Comparison of ENCODE assay signal across 1 cellular context in genomic region chr2:24360050-24360962, GRCh38.
TF ChIP-seq lines count a peak whose summit lies in the region.

TSS of gene ITSN2 (minus strand) at chr2:24360536. CDS start at chr2:24328082, 32,454 bp downstream.

TF ChIP-seq in HEK293, 187 proteins besides CTCF, POLR2A, EP300 and RAD21 (continued from another document and continues in another):
- TF ChIP-seq ZNF362 (tag by site-specific recombination; IDR thresholded peaks at IDR 0.05) (no peak), ZBTB6 (tag by site-specific recombination; IDR thresholded peaks at IDR 0.05) (no peak), ZNF274 (IDR thresholded peaks at IDR 0.05; ENCODE audit: low read length) (no peak), ZNF274 (tag by site-specific recombination; IDR thresholded peaks at IDR 0.05; ENCODE audit: borderline replicate concordance) (no peak), ZNF423 (tag by site-specific recombination; IDR thresholded peaks at IDR 0.05) (no peak), KLF9 (tag by site-specific recombination; IDR thresholded peaks at IDR 0.05; ENCODE audit: low read depth) (peak; percentile 65), ZNF571 (tag by site-specific recombination; IDR thresholded peaks at IDR 0.05) (no peak), YY1 (tag by site-specific recombination; IDR thresholded peaks at IDR 0.05) (peak; percentile 80), PRDM1 (tag by site-specific recombination; IDR thresholded peaks at IDR 0.05) (no peak), SETDB1 (IDR thresholded peaks at IDR 0.05; ENCODE audit: insufficient read length, low read length) (no peak), ZNF10 (tag by site-specific recombination; IDR thresholded peaks at IDR 0.05) (no peak; the same call in 1 of the 2 replicates), ZBTB17 (tag by site-specific recombination; IDR thresholded peaks at IDR 0.05) (peak; percentile 60), PRDM2 (tag by site-specific recombination; IDR thresholded peaks at IDR 0.05; ENCODE audit: borderline replicate concordance) (no peak), KLF16 (tag by site-specific recombination; IDR thresholded peaks at IDR 0.05) (no peak; the same call in 1 of the 2 replicates), ZNF704 (tag by site-specific recombination; IDR thresholded peaks at IDR 0.05) (no peak), ZNF174 (tag by site-specific recombination; IDR thresholded peaks at IDR 0.05) (no peak), ZNF391 (tag by site-specific recombination; IDR thresholded peaks at IDR 0.05; ENCODE audit: borderline replicate concordance, low read depth) (no peak), ZNF76 (tag by site-specific recombination; IDR thresholded peaks at IDR 0.05; ENCODE audit: borderline replicate concordance, low read depth) (0 out of 2 replicates have a peak, but pooled peaks have one; percentile 23), SP7 (tag by site-specific recombination; IDR thresholded peaks at IDR 0.05) (peak; percentile 61), ZNF23 (tag by site-specific recombination; IDR thresholded peaks at IDR 0.05; ENCODE audit: borderline replicate concordance) (no peak), ZNF211 (tag by site-specific recombination; IDR thresholded peaks at IDR 0.05; ENCODE audit: low read depth) (no peak), KLF10 (tag by site-specific recombination; IDR thresholded peaks at IDR 0.05) (no peak), ZNF560 (tag by site-specific recombination; IDR thresholded peaks at IDR 0.05; ENCODE audit: borderline replicate concordance) (no peak), ZNF292 (tag by site-specific recombination; IDR thresholded peaks at IDR 0.05; ENCODE audit: borderline replicate concordance, low read depth) (no peak), SP2 (tag by site-specific recombination; IDR thresholded peaks at IDR 0.05) (peak; percentile 73), SCRT1 (tag by site-specific recombination; IDR thresholded peaks at IDR 0.05; ENCODE audit: borderline replicate concordance) (no peak), ZNF202 (tag by site-specific recombination; IDR thresholded peaks at IDR 0.05; ENCODE audit: borderline replicate concordance) (peak; percentile 26; the same call in 1 of the 2 replicates), ZNF530 (tag by site-specific recombination; IDR thresholded peaks at IDR 0.05; ENCODE audit: low read depth) (no peak), ZNF18 (tag by site-specific recombination; IDR thresholded peaks at IDR 0.05) (no peak), PRDM10 (tag by site-specific recombination; IDR thresholded peaks at IDR 0.05) (peak; percentile 86), ZBTB26 (tag by site-specific recombination; optimal IDR thresholded peaks at IDR 0.05) (peak; percentile 74)
- TF ChIP-seq, protein P1, sequence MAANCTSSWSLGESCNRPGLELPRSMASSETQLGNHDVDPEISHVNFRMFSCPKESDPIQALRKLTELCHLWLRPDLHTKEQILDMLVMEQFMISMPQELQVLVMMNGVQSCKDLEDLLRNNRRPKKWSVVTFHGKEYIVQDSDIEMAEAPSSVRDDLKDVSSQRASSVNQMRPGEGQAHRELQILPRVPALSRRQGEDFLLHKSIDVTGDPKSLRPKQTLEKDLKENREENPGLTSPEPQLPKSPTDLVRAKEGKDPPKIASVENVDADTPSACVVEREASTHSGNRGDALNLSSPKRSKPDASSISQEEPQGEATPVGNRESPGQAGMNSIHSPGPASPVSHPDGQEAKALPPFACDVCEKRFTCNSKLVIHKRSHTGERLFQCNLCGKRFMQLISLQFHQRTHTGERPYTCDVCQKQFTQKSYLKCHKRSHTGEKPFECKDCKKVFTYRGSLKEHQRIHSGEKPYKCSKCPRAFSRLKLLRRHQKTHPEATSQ (tag by site-specific recombination; IDR thresholded peaks at IDR 0.05) = no peak
- TF ChIP-seq, protein P2, sequence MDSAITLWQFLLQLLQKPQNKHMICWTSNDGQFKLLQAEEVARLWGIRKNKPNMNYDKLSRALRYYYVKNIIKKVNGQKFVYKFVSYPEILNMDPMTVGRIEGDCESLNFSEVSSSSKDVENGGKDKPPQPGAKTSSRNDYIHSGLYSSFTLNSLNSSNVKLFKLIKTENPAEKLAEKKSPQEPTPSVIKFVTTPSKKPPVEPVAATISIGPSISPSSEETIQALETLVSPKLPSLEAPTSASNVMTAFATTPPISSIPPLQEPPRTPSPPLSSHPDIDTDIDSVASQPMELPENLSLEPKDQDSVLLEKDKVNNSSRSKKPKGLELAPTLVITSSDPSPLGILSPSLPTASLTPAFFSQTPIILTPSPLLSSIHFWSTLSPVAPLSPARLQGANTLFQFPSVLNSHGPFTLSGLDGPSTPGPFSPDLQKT (IDR thresholded peaks at IDR 0.05; ENCODE audit: borderline replicate concordance, low read depth, low read length) = no peak
- TF ChIP-seq, protein P3, sequence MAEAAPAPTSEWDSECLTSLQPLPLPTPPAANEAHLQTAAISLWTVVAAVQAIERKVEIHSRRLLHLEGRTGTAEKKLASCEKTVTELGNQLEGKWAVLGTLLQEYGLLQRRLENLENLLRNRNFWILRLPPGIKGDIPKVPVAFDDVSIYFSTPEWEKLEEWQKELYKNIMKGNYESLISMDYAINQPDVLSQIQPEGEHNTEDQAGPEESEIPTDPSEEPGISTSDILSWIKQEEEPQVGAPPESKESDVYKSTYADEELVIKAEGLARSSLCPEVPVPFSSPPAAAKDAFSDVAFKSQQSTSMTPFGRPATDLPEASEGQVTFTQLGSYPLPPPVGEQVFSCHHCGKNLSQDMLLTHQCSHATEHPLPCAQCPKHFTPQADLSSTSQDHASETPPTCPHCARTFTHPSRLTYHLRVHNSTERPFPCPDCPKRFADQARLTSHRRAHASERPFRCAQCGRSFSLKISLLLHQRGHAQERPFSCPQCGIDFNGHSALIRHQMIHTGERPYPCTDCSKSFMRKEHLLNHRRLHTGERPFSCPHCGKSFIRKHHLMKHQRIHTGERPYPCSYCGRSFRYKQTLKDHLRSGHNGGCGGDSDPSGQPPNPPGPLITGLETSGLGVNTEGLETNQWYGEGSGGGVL (tag by site-specific recombination; IDR thresholded peaks at IDR 0.05) = no peak
